1 cellular context compared by ENCODE assay signal in the genomic region with DNA sequence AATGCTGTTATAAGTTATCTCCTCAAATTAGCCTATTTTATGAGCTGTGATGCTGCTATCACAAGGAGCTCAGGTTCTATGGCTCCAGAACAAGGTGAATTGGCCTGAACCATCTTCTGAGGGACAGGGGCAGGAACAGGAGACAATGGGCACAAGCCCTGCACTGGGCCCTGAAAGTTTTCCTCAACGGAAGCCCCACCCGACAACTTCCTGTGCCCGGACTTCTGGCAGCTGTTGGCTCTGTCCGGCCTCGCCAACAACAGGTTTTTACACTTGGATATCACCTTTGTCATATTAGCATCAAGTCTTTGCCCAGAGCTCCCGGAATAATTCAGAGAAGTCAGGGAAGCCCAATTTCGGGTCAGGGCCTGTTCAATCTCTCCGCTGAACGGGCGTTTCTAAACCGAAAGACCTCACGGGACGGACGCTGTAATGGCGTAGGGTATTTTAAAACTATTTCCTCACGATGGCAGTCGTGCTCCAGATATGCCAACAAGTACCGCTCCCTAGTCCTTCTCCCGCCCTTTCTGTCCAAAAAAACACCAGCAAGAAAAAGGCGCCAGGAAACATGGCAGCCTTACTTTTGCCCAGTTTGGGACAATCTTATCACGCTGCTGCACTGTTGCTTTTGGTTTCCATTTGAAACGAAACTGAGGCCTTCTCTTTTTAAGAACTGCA.
TF ChIP-seq lines count a peak whose summit lies in the region.

No MANE protein-coding gene starts in this region.

TF ChIP-seq in SK-N-SH, 30 proteins besides CTCF, POLR2A, EP300 and RAD21 (continued from another document):
- no peak for TF ChIP-seq RCOR1 (IDR thresholded peaks at IDR 0.05; ENCODE audit: low read length)
- TF ChIP-seq SIN3A (IDR thresholded peaks at IDR 0.05; ENCODE audit: borderline replicate concordance, low read depth, low read length), result no peak
- peak; percentile 76; the same call in 1 of the 2 replicates for TF ChIP-seq ZBTB33 (IDR thresholded peaks at IDR 0.05; ENCODE audit: borderline replicate concordance, low read depth)
- no peak for TF ChIP-seq POLR2AphosphoS5 (IDR thresholded peaks at IDR 0.05; ENCODE audit: low read depth, low read length)
- TF ChIP-seq TEAD4 (IDR thresholded peaks at IDR 0.05; ENCODE audit: borderline replicate concordance, insufficient read depth), result no peak
- no peak for TF ChIP-seq RXRA (IDR thresholded peaks at IDR 0.05; ENCODE audit: borderline replicate concordance, low read depth)
- no peak for TF ChIP-seq MXI1 (IDR thresholded peaks at IDR 0.05; ENCODE audit: low read depth, low read length)
- TF ChIP-seq TCF12 (IDR thresholded peaks at IDR 0.05), result no peak
- TF ChIP-seq, protein P1, sequence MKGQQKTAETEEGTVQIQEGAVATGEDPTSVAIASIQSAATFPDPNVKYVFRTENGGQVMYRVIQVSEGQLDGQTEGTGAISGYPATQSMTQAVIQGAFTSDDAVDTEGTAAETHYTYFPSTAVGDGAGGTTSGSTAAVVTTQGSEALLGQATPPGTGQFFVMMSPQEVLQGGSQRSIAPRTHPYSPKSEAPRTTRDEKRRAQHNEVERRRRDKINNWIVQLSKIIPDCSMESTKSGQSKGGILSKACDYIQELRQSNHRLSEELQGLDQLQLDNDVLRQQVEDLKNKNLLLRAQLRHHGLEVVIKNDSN (IDR thresholded peaks at IDR 0.05; ENCODE audit: borderline replicate concordance, low read depth), result no peak
